In genomic region chr2:181774601-181775179, GRCh38 we compare ENCODE assay signal across 11 cellular contexts.
DNase-seq lines count a peak whose midpoint lies in the region; ATAC-seq, FAIRE-seq and TF ChIP-seq lines count a peak whose summit lies in the region.
"Had no signal": no experiment of that assay in that cellular context is flagged by ENCODE, and none has a peak within 500 bp of the region (broad histone marks: within the 10 kb centered on the region; RNA-seq: fewer than 3 reads in every experiment).

No MANE protein-coding gene starts in this region.

- no peak for TF ChIP-seq EP300 in HepG2 (IDR thresholded peaks at IDR 0.05; ENCODE audit: low read depth in 2 of 2, low read length in 2 of 2)
- no peak for TF ChIP-seq EP300 in HepG2 (CRISPR knock-in tag; IDR thresholded peaks at IDR 0.05; ENCODE audit: borderline replicate concordance)

- peaks cover 15% of the 10 kb centered on the region for H3K27me3 Mint-ChIP-seq in activated T-helper 17 cell treated with anti-CD3 and anti-CD28 coated beads, Interleukin-2, amount 50 U/mL, for 72 hours

- no peak overlapping the region for H3K4me3 Mint-ChIP-seq in activated T-helper 17 cell treated with anti-CD3 and anti-CD28 coated beads, Interleukin-2, amount 50 U/mL, for 72 hours

- H3K9ac ChIP-seq in OCI-LY3 (ENCODE audit: low read length) (no peak overlapping the region), HepG2 (ENCODE audit: insufficient read depth, low read depth, low read length) (no peak overlapping the region)

- TF ChIP-seq CTCF in OCI-LY3 (IDR thresholded peaks at IDR 0.05; ENCODE audit: low read depth, low read length) = no peak
- no peak for TF ChIP-seq CTCF in foreskin keratinocyte (conservative IDR thresholded peaks at IDR 0.05)
- TF ChIP-seq CTCF in HepG2 (CRISPR knock-in tag; IDR thresholded peaks at IDR 0.05) = no peak

- in situ Hi-C loops in HepG2 (cut with HindIII; ENCODE audit: extremely low pct_ligation_motif_present, low pct_unique_long_range_greater_than_20kb) = no loop called here

- H3K36me3 ChIP-seq in OCI-LY3 (replicated peaks; ENCODE audit: low read depth, low read length) (peaks cover 3% of the 10 kb centered on the region), HepG2 (replicated peaks in 1 of 2; ENCODE audit: control insufficient read depth in 1 of 2, insufficient read depth in 2 of 2, low read length in 2 of 2) (no peaks in the 10 kb centered on the region)

- H3K9me3 Mint-ChIP-seq in activated T-helper 17 cell treated with anti-CD3 and anti-CD28 coated beads, Interleukin-2, amount 50 U/mL, for 72 hours = no peaks in the 10 kb centered on the region

- H3K4me1 ChIP-seq in OCI-LY3 (ENCODE audit: low read length) (peaks cover 35% of the 10 kb centered on the region), foreskin keratinocyte (peaks cover 44% of the 10 kb centered on the region), HepG2 (ENCODE audit: insufficient read depth, low read length) (peaks cover 12% of the 10 kb centered on the region)

- POLR2A ChIA-PET in HepG2 (lab: Yijun Ruan, JAX) = no interaction called here

- H3K27ac Mint-ChIP-seq in activated T-helper 17 cell treated with anti-CD3 and anti-CD28 coated beads, Interleukin-2, amount 50 U/mL, for 72 hours = no peak overlapping the region
- H3K27ac Mint-ChIP-seq: activated T-helper 2 cell treated with anti-CD3 and anti-CD28 coated beads, Interferon-gamma antibody, Interleukin-2, Interleukin-4, amounts not matched to agents 10 μg/mL and 5 μg/mL and 100 μg/mL, durations not matched to agents 14 hours and 24 hours and 36 hours had no signal

- no TSS peak for BruUV-seq in HepG2 (replicated peaks; lab: Mats Ljungman, UMichigan)

- H3K36me3 Mint-ChIP-seq in activated T-helper 17 cell treated with anti-CD3 and anti-CD28 coated beads, Interleukin-2, amount 50 U/mL, for 72 hours (ENCODE audit: low read depth) = no peaks in the 10 kb centered on the region

- peak overlapping the region; percentile 36; the same call in 1 of the 2 replicates for H3K4me3 ChIP-seq in OCI-LY3 (ENCODE audit: low read length)
- no peak overlapping the region for H3K4me3 ChIP-seq in HepG2 (replicated peaks in 1 of 3; ENCODE audit: insufficient read depth in 1 of 3, low read depth in 2 of 3, low read length in 3 of 3)

- H2AFZ ChIP-seq in OCI-LY3 (ENCODE audit: low read depth, low read length) (no peak overlapping the region), HepG2 (ENCODE audit: low read length) (no peak overlapping the region)

- TF ChIP-seq POLR2A in HepG2 (IDR thresholded peaks at IDR 0.05; ENCODE audit: insufficient read depth in 1 of 2, low read depth in 2 of 2, low read length in 2 of 2) = no peak

- ATAC-seq in GM19035 (IDR thresholded peaks at IDR 0.05; ENCODE audit: unreplicated experiment) = peak; percentile 69
- ATAC-seq in HG02885 (IDR thresholded peaks at IDR 0.05; ENCODE audit: poor library complexity, unreplicated experiment) = peak; percentile 78
- peak; percentile 52 for ATAC-seq in foreskin keratinocyte
- no peak for ATAC-seq in GM18909 (IDR thresholded peaks at IDR 0.05; ENCODE audit: poor library complexity, unreplicated experiment)
- ATAC-seq in HepG2 = no peak
- ATAC-seq in activated T-helper 17 cell treated with anti-CD3 and anti-CD28 coated beads, Interleukin-2, amount 50 U/mL, for 72 hours (replicated peaks) = no peak

- H3K9me3 ChIP-seq in OCI-LY3 (ENCODE audit: insufficient read depth, low read length) (no peaks in the 10 kb centered on the region), HepG2 (ENCODE audit: low read length) (no peaks in the 10 kb centered on the region)

- TF ChIP-seq RAD21 in HepG2 (CRISPR knock-in tag; IDR thresholded peaks at IDR 0.05) = no peak

- peak overlapping the region; percentile 66 for H3K4me2 ChIP-seq in OCI-LY3 (ENCODE audit: low read length)
- no peak overlapping the region for H3K4me2 ChIP-seq in HepG2 (ENCODE audit: low read depth, low read length)

- intact Hi-C loops in HepG2 (cut with micrococcal nuclease; ENCODE audit: unreplicated experiment) = no loop called here

- CTCF ChIA-PET in HepG2 (lab: Yijun Ruan, JAX; ENCODE audit: low intra/inter-chr PET ratio, low total read pairs) = no interaction called here

- no peaks in the 10 kb centered on the region for H3K27me3 ChIP-seq in OCI-LY3 (ENCODE audit: low read depth, low read length)
- H3K27me3 ChIP-seq in foreskin keratinocyte = no peaks in the 10 kb centered on the region
- no peaks in the 10 kb centered on the region; a peak in 1 of 5 replicates for H3K27me3 ChIP-seq in HepG2 (ENCODE audit: control insufficient read depth in 1 of 2, insufficient read depth in 2 of 2, low read length in 2 of 2)

- FAIRE-seq in HepG2 (lab: Jason Lieb, UNC) = no peak

- no peaks in the 10 kb centered on the region for H3K4me1 Mint-ChIP-seq in activated T-helper 17 cell treated with anti-CD3 and anti-CD28 coated beads, Interleukin-2, amount 50 U/mL, for 72 hours

- H3K27ac ChIP-seq in OCI-LY3 (ENCODE audit: low read length) (no peak overlapping the region; the same call in 1 of the 2 replicates), foreskin keratinocyte (peak overlapping the region; percentile 12), HepG2 (ENCODE audit: extremely low read length, insufficient read depth, low read length) (no peak overlapping the region)

- 50% methylated on average over 5 of the region's 5 CpGs for WGBS in HepG2 (ENCODE audit: low lambda C conversion rate)

- H4K20me1 ChIP-seq in OCI-LY3 (ENCODE audit: insufficient read depth, low read length) (no peaks in the 10 kb centered on the region), HepG2 (ENCODE audit: insufficient read depth, low read length) (no peaks in the 10 kb centered on the region)

- DNase-seq in foreskin keratinocyte (peak in 1 of 2 donors; percentile 65), hepatic stellate cell (ENCODE audit: low spot score) (no peak), HepG2 (ENCODE audit: low spot score) (no peak)
- DNase-seq: dermis blood vessel endothelial cell, NCI-H524 had no signal

- H3K79me2 ChIP-seq in OCI-LY3 (ENCODE audit: low read length) (no peaks in the 10 kb centered on the region), HepG2 (ENCODE audit: insufficient read depth, low read length) (no peaks in the 10 kb centered on the region)

TF ChIP-seq in HepG2, 621 proteins besides CTCF, POLR2A, EP300 and RAD21:
- no peak for TF ChIP-seq ZNF546 (CRISPR knock-in tag; conservative IDR thresholded peaks at IDR 0.05)
- TF ChIP-seq ZBTB38 (CRISPR knock-in tag; IDR thresholded peaks at IDR 0.05) = no peak
- no peak for TF ChIP-seq KDM4B (CRISPR knock-in tag; IDR thresholded peaks at IDR 0.05)
- no peak for TF ChIP-seq ZNF607 (CRISPR knock-in tag; IDR thresholded peaks at IDR 0.05; ENCODE audit: borderline replicate concordance)
- TF ChIP-seq ZBTB7A (CRISPR knock-in tag; IDR thresholded peaks at IDR 0.05) = no peak
- TF ChIP-seq RBM22 (optimal IDR thresholded peaks at IDR 0.05; ENCODE audit: low read length) = no peak
- no peak for TF ChIP-seq SSRP1 (CRISPR knock-in tag; IDR thresholded peaks at IDR 0.05)
- TF ChIP-seq ZNF616 (CRISPR knock-in tag; IDR thresholded peaks at IDR 0.05; ENCODE audit: low read depth) = no peak
- no peak for TF ChIP-seq MEIS2 (CRISPR knock-in tag; IDR thresholded peaks at IDR 0.05)
- TF ChIP-seq NCOA5 (CRISPR knock-in tag; IDR thresholded peaks at IDR 0.05) = no peak
- no peak for TF ChIP-seq HHEX (CRISPR knock-in tag; IDR thresholded peaks at IDR 0.05)

Comparison
In these comparisons a context has a peak if more than half of its experiments do, and no peak if none do; other contexts are left out.
1. ATAC-seq: peak in GM19035 (single experiment), HG02885 (single experiment) and foreskin keratinocyte (single experiment); none in GM18909 (single experiment), HepG2 (single experiment) and activated T-helper 17 cell treated with anti-CD3 and anti-CD28 coated beads, Interleukin-2, amount 50 U/mL, for 72 hours (single experiment).